9 cellular contexts compared by ENCODE assay signal in genomic region chr3:72212396-72212795, GRCh38.
"Had no signal": no experiment of that assay in that cellular context is flagged by ENCODE, and none has a peak within 500 bp of the region (broad histone marks: within the 10 kb centered on the region; RNA-seq: fewer than 3 reads in every experiment).

No MANE protein-coding gene starts in this region.

- FAIRE-seq: H1, H54 had no signal

- DNase-seq: GM23248, GOT3, H7, H9, HFFc6 had no signal

- H2AFZ ChIP-seq: GM23248, GM23338 had no signal

- H3K9ac ChIP-seq: GM23248 had no signal

- ATAC-seq: GM23338, HCT116 had no signal

- H3K4me2 ChIP-seq: GM23338 had no signal

- H3K27ac ChIP-seq: GM23248 had no signal

- H3K4me3 ChIP-seq: GM23248, GM23338 had no signal
